ENCODE assay signal across 22 cellular contexts in the genomic region with DNA sequence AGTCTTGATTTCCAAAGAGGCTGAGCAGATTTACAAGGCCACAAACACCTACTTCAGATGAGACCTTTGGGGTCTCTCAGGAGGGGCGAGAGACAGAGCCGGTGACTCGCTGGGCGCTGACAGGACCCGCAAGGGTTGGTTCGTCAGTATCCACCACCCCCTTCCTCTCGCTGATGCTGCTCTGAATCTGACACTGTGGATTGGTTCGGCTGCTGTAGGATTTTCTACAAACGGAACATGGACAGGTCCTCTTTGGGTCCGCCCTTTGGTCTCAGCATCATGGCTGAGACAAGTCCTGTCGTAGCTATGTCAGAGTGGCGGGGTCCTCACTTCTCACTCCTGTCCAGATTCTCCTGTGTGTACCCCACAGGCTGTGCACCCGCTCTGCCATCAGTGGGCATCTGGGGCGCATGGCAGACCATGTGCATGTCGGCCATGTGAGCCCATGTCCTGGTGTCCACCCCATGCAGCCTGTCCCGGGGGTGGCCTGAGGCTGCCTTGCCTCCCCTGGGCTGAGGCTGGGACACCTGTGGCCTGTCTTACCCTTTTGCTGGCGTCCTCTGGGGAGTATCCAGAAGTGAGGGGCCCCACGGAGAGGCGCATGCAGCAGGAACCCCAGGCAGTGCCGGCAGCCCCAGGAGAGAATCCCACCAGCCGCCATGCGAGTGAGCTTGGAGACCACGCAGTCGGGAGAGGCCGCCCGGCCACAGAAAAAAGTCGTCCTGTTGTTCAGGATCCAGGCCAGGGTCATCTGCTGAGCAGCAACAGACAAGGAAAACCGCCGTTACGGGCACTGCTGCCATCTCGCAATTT. TPM values are rescaled to one million over a fixed set of nuclear protein-coding genes. Genes with fewer than 3 reads are reported as not detected.
"Had no signal": no experiment of that assay in that cellular context is flagged by ENCODE, and none has a peak within 500 bp of the region (broad histone marks: within the 10 kb centered on the region; RNA-seq: fewer than 3 reads in every experiment).

No MANE protein-coding gene starts in this region.

- H3K36me3 ChIP-seq: gastroesophageal sphincter, neural progenitor cell, thoracic aorta, vagina had no signal

- H3K4me2 ChIP-seq: neural progenitor cell had no signal

- H3K9me3 ChIP-seq: body of pancreas, gastroesophageal sphincter, thoracic aorta, vagina had no signal

- H3K4me3 ChIP-seq: body of pancreas, gastroesophageal sphincter, neural progenitor cell, thoracic aorta, vagina had no signal

- H3K4me1 ChIP-seq: neural progenitor cell, vagina had no signal

- H2AFZ ChIP-seq: neural progenitor cell had no signal

- H3K27ac ChIP-seq: body of pancreas, gastroesophageal sphincter, neural progenitor cell, thoracic aorta, vagina had no signal

- H3K9ac ChIP-seq: neural progenitor cell had no signal

- ATAC-seq: activated CD4-positive, alpha-beta T cell treated with anti-CD3 and anti-CD28 coated beads for 36 hours; activated CD8-positive, alpha-beta memory T cell treated with anti-CD3 and anti-CD28 coated beads, Interleukin-2, amount 10 ng/mL, durations not matched to agents 7 days and 5 days; activated CD8-positive, alpha-beta T cell treated with anti-CD3 and anti-CD28 coated beads, Interleukin-2, amount 10 ng/mL, durations not matched to agents 7 days and 5 days; body of pancreas; effector memory CD8-positive, alpha-beta T cell; gastroesophageal sphincter; naive thymus-derived CD8-positive, alpha-beta T cell; stimulated activated naive CD8-positive, alpha-beta T cell treated with anti-CD3 and anti-CD28 coated beads, Interleukin-15, Interleukin-2, amounts not matched to agents 100 U/mL and 50 U/mL, for 24 hours had no signal

- DNase-seq: activated CD4-positive, alpha-beta T cell treated with anti-CD3 and anti-CD28 coated beads for 36 hours; activated CD4-positive, CD25-positive, alpha-beta regulatory T cell; activated CD8-positive, alpha-beta memory T cell treated with anti-CD3 and anti-CD28 coated beads, Interleukin-2, amount 10 ng/mL, durations not matched to agents 7 days and 5 days; activated CD8-positive, alpha-beta T cell treated with anti-CD3 and anti-CD28 coated beads, Interleukin-2, amount 10 ng/mL, durations not matched to agents 7 days and 5 days; activated T-cell treated with anti-CD3 and anti-CD28 coated beads, Interleukin-2, amount 50 U/mL, for 48 hours; anterior cingulate cortex; body of pancreas; cerebellar nuclear complex; cortex of kidney; effector memory CD8-positive, alpha-beta T cell; head of caudate nucleus; kidney glomerular epithelial cell; mammary epithelial cell; midbrain; naive thymus-derived CD8-positive, alpha-beta T cell; retina; stimulated activated naive CD8-positive, alpha-beta T cell treated with anti-CD3 and anti-CD28 coated beads, Interleukin-15, Interleukin-2, amounts not matched to agents 100 U/mL and 50 U/mL, for 24 hours had no signal

- H3K27me3 ChIP-seq: body of pancreas, gastroesophageal sphincter, neural progenitor cell, vagina had no signal

RNA-seq across cellular contexts. Expression of a gene that starts 21.6 kb away (rescaled TPM):
- total RNA-seq: T-helper 1 cell treated with Interleukin-12 subunit alpha and Interleukin-12 subunit beta and Interleukin-4 antibody, amounts not matched to agents 30 ng/mL and 1 ng/mL, for 36 hours had no signal
- polyA plus RNA-seq: naive thymus-derived CD8-positive, alpha-beta T cell had no signal
